Comparison of ENCODE assay signal across 11 cellular contexts in genomic region chr15:29888651-29889050, GRCh38.
DNase-seq lines count a peak whose midpoint lies in the region; ATAC-seq and TF ChIP-seq lines count a peak whose summit lies in the region.
"Had no signal": no experiment of that assay in that cellular context is flagged by ENCODE, and none has a peak within 500 bp of the region (broad histone marks: within the 10 kb centered on the region; RNA-seq: fewer than 3 reads in every experiment).

No MANE protein-coding gene starts in this region.

- TF ChIP-seq CTCF in H9 (conservative IDR thresholded peaks at IDR 0.05), result no peak
- TF ChIP-seq CTCF in cardiac fibroblast (IDR thresholded peaks at IDR 0.05; ENCODE audit: low read depth, low read length), result no peak
- TF ChIP-seq CTCF in retinal pigment epithelial cell (conservative IDR thresholded peaks at IDR 0.05; ENCODE audit: low read depth, low read length), result no peak
- no peak for TF ChIP-seq CTCF in ascending aorta (IDR thresholded peaks at IDR 0.05)

- no peak overlapping the region for H3K4me2 ChIP-seq in H9 (ENCODE audit: insufficient read depth, insufficient read length, low read length)

- H3K27me3 ChIP-seq in H9 (ENCODE audit: insufficient read depth, low read length), result no peaks in the 10 kb centered on the region
- no peaks in the 10 kb centered on the region for H3K27me3 ChIP-seq in ascending aorta
- H3K27me3 ChIP-seq: ovary had no signal

- H3K36me3 Mint-ChIP-seq in H9 (ENCODE audit: insufficient read depth in 1 of 3, low read depth in 3 of 3), result peaks cover 0 to 5% (median 0%) of the 10 kb centered on the region in 3 experiments; a peak in 1 of 7 replicates

- H2BK20ac ChIP-seq in H9 (ENCODE audit: low read depth, low read length, poor library complexity, severe bottlenecking), result no peak overlapping the region

- H3K14ac ChIP-seq in H9 (ENCODE audit: insufficient read depth, low read length), result no peak overlapping the region

- WGBS in H9 (ENCODE audit: extremely low coverage, insufficient read length, low lambda C conversion rate), result no CpG with 5 or more reads among the region's 5 CpGs

- no peak for DNase-seq in H9
- DNase-seq in cardiac fibroblast (ENCODE audit: low read depth in 2 of 2), result peak; percentile 73
- DNase-seq in iPS-NIHi7 (ENCODE audit: extremely low spot score), result peak; percentile 58
- DNase-seq in retinal pigment epithelial cell (ENCODE audit: low read depth), result peak; percentile 19
- no peak for DNase-seq in SIG-M5 treated with dmso at 0.1 percent for 504 hours (lab: John Stamatoyannopoulos, UW; ENCODE audit: unreplicated experiment)
- DNase-seq in ascending aorta (ENCODE audit: low spot score in 2 of 2), result no peak
- DNase-seq: amniotic stem cell, NCI-H187, ovary had no signal

- no peak overlapping the region for H3K18ac ChIP-seq in H9 (ENCODE audit: insufficient read length, low read depth, low read length)

- peaks cover 26 to 28% of the 10 kb centered on the region in 2 experiments for H3K4me1 Mint-ChIP-seq in H9

- no peaks in the 10 kb centered on the region for H4K20me1 ChIP-seq in H9 (ENCODE audit: control insufficient read depth, insufficient read depth, insufficient read length)

- H3K79me2 ChIP-seq in H9 (ENCODE audit: insufficient read depth, low read length), result no peaks in the 10 kb centered on the region

- no peak overlapping the region for H2AK5ac ChIP-seq in H9 (ENCODE audit: insufficient read length, low read length)

- H3K9me3 Mint-ChIP-seq in H9, result peaks cover 3 to 4% of the 10 kb centered on the region in 2 experiments; a peak in 3 of 5 replicates

- H3K36me3 ChIP-seq in ascending aorta, result no peaks in the 10 kb centered on the region
- H3K36me3 ChIP-seq: ovary had no signal

- H3K9me3 ChIP-seq in H9 (ENCODE audit: control insufficient read depth, low read depth, low read length) (no peaks in the 10 kb centered on the region), ascending aorta (no peaks in the 10 kb centered on the region)
- H3K9me3 ChIP-seq: ovary had no signal

- H3K4me3 ChIP-seq in cardiac fibroblast (replicated peaks in 1 of 2; ENCODE audit: low read depth in 2 of 2, low read length in 2 of 2), result no peak overlapping the region
- no peak overlapping the region for H3K4me3 ChIP-seq in retinal pigment epithelial cell (ENCODE audit: low read length)
- H3K4me3 ChIP-seq in ascending aorta, result no peak overlapping the region
- H3K4me3 ChIP-seq: ovary had no signal

- no peaks in the 10 kb centered on the region for H3K79me1 ChIP-seq in H9 (ENCODE audit: insufficient read depth, low read depth, low read length, poor library complexity, severe bottlenecking)

- no peak overlapping the region for H2BK120ac ChIP-seq in H9 (ENCODE audit: low read depth, low read length, poor library complexity, severe bottlenecking)

- no peak overlapping the region for H2AFZ ChIP-seq in H9 (ENCODE audit: low read length)

- intact Hi-C loops in ascending aorta (cut with DNase I), result no loop called here

- H3K23ac ChIP-seq in H9 (ENCODE audit: insufficient read length, low read depth, low read length), result no peak overlapping the region

- no peak overlapping the region for H3K9ac ChIP-seq in H9 (ENCODE audit: extremely low read depth, insufficient read length, low read length)

- no peak overlapping the region for H4K8ac ChIP-seq in H9 (replicated peaks; ENCODE audit: insufficient read length, low read depth, low read length)

- no peak overlapping the region for H2BK15ac ChIP-seq in H9 (ENCODE audit: low read depth, low read length)

- H3K4me1 ChIP-seq in H9 (ENCODE audit: insufficient read depth, low read length), result 0 out of 2 replicates have a peak, but pooled peaks cover 2% of the 10 kb centered on the region
- no peaks in the 10 kb centered on the region for H3K4me1 ChIP-seq in ascending aorta

- peak overlapping the region in 2 of 3 experiments; percentile 11 to 52; a peak in 1 of 7 replicates for H3K27ac Mint-ChIP-seq in H9

- H3K4me3 Mint-ChIP-seq in H9, result peak overlapping the region in 1 of 2 experiments; percentile 62; a peak in 3 of 5 replicates

- no peak overlapping the region for H4K5ac ChIP-seq in H9 (ENCODE audit: insufficient read length, low read depth, low read length)

- H3T11ph ChIP-seq in H9 (ENCODE audit: low read length), result no peak overlapping the region

- no peak overlapping the region for H2BK5ac ChIP-seq in H9 (ENCODE audit: insufficient read length, low read length)

- no peak overlapping the region for H2BK12ac ChIP-seq in H9 (ENCODE audit: insufficient read length, low read depth, low read length)

- ATAC-seq in HG02884 (IDR thresholded peaks at IDR 0.05; ENCODE audit: unreplicated experiment), result no peak
- ATAC-seq in HG02678 (IDR thresholded peaks at IDR 0.05; ENCODE audit: unreplicated experiment), result no peak

- H3K27ac ChIP-seq in H9 (ENCODE audit: insufficient read length, low read depth, low read length) (no peak overlapping the region), ascending aorta (no peak overlapping the region)
- H3K27ac ChIP-seq: ovary had no signal

- H4K91ac ChIP-seq in H9 (ENCODE audit: insufficient read length, low read depth, low read length), result no peak overlapping the region

- no peak overlapping the region for H3K56ac ChIP-seq in H9 (ENCODE audit: insufficient read length, low read depth, low read length)

- no peak overlapping the region for H3K4ac ChIP-seq in H9 (ENCODE audit: low read depth, low read length)

- peaks cover 5% of the 10 kb centered on the region for H3K27me3 Mint-ChIP-seq in H9 (ENCODE audit: low read depth)

- no peaks in the 10 kb centered on the region for H3K23me2 ChIP-seq in H9 (ENCODE audit: insufficient read length, low read depth, low read length, poor library complexity, severe bottlenecking)

Comparison
In these comparisons a context has a peak if more than half of its experiments do, and no peak if none do; other contexts are left out.
1. DNase-seq: peak in cardiac fibroblast (2 of 2), iPS-NIHi7 (single experiment) and retinal pigment epithelial cell (single experiment); none in H9 (single experiment), SIG-M5 treated with dmso at 0.1 percent for 504 hours (single experiment) and ascending aorta (0 of 2).